Comparison of ENCODE assay signal across 13 cellular contexts in the genomic region with DNA sequence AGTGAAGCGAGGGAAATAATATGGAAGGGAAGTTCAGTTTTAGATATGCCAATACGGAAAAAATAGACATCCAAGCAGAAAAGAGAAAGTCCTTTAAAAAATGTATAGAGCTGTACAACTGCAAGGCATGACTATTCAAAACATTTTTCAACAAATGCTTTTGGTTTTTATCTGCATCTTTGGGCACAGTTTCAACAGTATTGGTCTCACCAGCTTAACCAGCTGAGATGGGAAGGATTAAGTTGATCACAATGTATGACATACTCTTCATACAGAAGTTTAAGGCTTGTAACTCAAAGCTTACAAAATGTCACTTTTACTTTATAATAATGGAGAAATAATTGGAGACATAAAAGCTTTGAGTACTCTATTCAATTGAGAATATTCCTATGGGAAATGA. TPM values are rescaled to one million over a fixed set of nuclear protein-coding genes. Genes with fewer than 3 reads are reported as not detected.
DNase-seq lines count a peak whose midpoint lies in the region; ATAC-seq and TF ChIP-seq lines count a peak whose summit lies in the region.
"Had no signal": no experiment of that assay in that cellular context is flagged by ENCODE, and none has a peak within 500 bp of the region (broad histone marks: within the 10 kb centered on the region; RNA-seq: fewer than 3 reads in every experiment).

No MANE protein-coding gene starts in this region.

- H3K4me2 ChIP-seq in OCI-LY7 (ENCODE audit: low read length) = no peak overlapping the region
- H3K4me2 ChIP-seq: BLaER1 had no signal

- intact Hi-C loops in gastrocnemius medialis (cut with DNase I; ENCODE audit: low total_unique reads) = loop anchor here (5.0 kb wide), 2 partner anchors 52 to 63 kb away; no protein-coding TSS in a partner anchor
- intact Hi-C loops in OCI-LY7 (cut with micrococcal nuclease; ENCODE audit: unreplicated experiment) = no loop called here

- H3K9me2 ChIP-seq in OCI-LY7 (ENCODE audit: insufficient read depth, low read length) = no peaks in the 10 kb centered on the region

- no peaks in the 10 kb centered on the region for H3K79me2 ChIP-seq in OCI-LY7 (ENCODE audit: insufficient read depth, low read depth, low read length)

- H3K27ac ChIP-seq in gastrocnemius medialis = peak overlapping the region in 3 of 4 donors; percentile 30 to 57 (median 36)
- no peak overlapping the region for H3K27ac ChIP-seq in OCI-LY7 (ENCODE audit: low read depth, low read length, poor library complexity, severe bottlenecking)
- H3K27ac ChIP-seq: BLaER1 had no signal

- no peak for TF ChIP-seq POLR2A in gastrocnemius medialis (IDR thresholded peaks at IDR 0.05)

- peaks cover 34% of the 10 kb centered on the region for H3K4me1 ChIP-seq in adipocyte (ENCODE audit: control insufficient read depth, insufficient read depth, low read length)
- H3K4me1 ChIP-seq in gastrocnemius medialis = peaks cover 21 to 26% of the 10 kb centered on the region in 2 donors
- no peaks in the 10 kb centered on the region for H3K4me1 ChIP-seq in OCI-LY7 (ENCODE audit: insufficient read depth, low read length, poor library complexity, severe bottlenecking)
- H3K4me1 ChIP-seq: BLaER1 had no signal

- peak; percentile 29 for DNase-seq in EH (ENCODE audit: low read depth)
- DNase-seq in adipocyte (ENCODE audit: low read depth) = peak; percentile 86
- DNase-seq in fibroblast of peridontal ligament (ENCODE audit: extremely low read depth) = peak; percentile 63
- DNase-seq in gastrocnemius medialis = no peak
- no peak for DNase-seq in OCI-LY7 (ENCODE audit: low spot score)
- DNase-seq in activated naive CD4-positive, alpha-beta T cell (lab: John Stamatoyannopoulos, UW) = no peak
- DNase-seq in activated CD4-positive, CD25-positive, alpha-beta regulatory T cell treated with anti-CD3 and anti-CD28 coated beads, Interleukin-2, amount 50 U/mL, for 72 hours = no peak
- DNase-seq: Caco-2; CD8-positive, alpha-beta memory T cell; DND-41; GF-D8 had no signal

- H3K4me3 ChIP-seq in adipocyte (ENCODE audit: low read length) (no peak overlapping the region), gastrocnemius medialis (no peak overlapping the region), OCI-LY7 (ENCODE audit: low read depth, low read length, poor library complexity, severe bottlenecking) (no peak overlapping the region)
- H3K4me3 ChIP-seq: BLaER1, HAP-1 had no signal

- CTCF ChIA-PET in OCI-LY7 (lab: Charles Lee; ENCODE audit: unreplicated experiment) = no interaction called here

- TF ChIP-seq CTCF in gastrocnemius medialis (IDR thresholded peaks at IDR 0.05 in 4 of 5, conservative IDR thresholded peaks at IDR 0.05 in 1 of 5) (no peak), OCI-LY7 (conservative IDR thresholded peaks at IDR 0.05; ENCODE audit: low read length) (no peak)

- BruUV-seq in OCI-LY7 (replicated peaks; lab: Mats Ljungman, UMichigan) = no TSS peak

- in situ Hi-C loops in gastrocnemius medialis (cut with MboI; ENCODE audit: low sequenced_read_pairs in 4 of 4) = no loop called here

- H3K27me3 ChIP-seq in adipocyte (replicated peaks; ENCODE audit: control insufficient read depth, insufficient read depth, low read length) (no peaks in the 10 kb centered on the region), gastrocnemius medialis (no peaks in the 10 kb centered on the region)
- H3K27me3 ChIP-seq: BLaER1 had no signal

- H3K36me3 ChIP-seq in adipocyte (ENCODE audit: control insufficient read depth, insufficient read depth, low read length, severe bottlenecking) = no peaks in the 10 kb centered on the region
- no peaks in the 10 kb centered on the region for H3K36me3 ChIP-seq in gastrocnemius medialis
- H3K36me3 ChIP-seq in OCI-LY7 (ENCODE audit: insufficient read depth, low read length) = no peaks in the 10 kb centered on the region
- H3K36me3 ChIP-seq: BLaER1, HAP-1 had no signal

- no peak overlapping the region for H2AFZ ChIP-seq in OCI-LY7 (ENCODE audit: low read length)

- no peak overlapping the region for H3K9ac ChIP-seq in adipocyte (ENCODE audit: low read length)
- H3K9ac ChIP-seq: BLaER1 had no signal

- ATAC-seq in gastrocnemius medialis = no peak

- H3K9me3 ChIP-seq in adipocyte (ENCODE audit: control insufficient read depth, low read length) (no peaks in the 10 kb centered on the region), gastrocnemius medialis (no peaks in the 10 kb centered on the region), OCI-LY7 (ENCODE audit: low read length) (no peaks in the 10 kb centered on the region)
- H3K9me3 ChIP-seq: HAP-1 had no signal

- no peaks in the 10 kb centered on the region for H4K20me1 ChIP-seq in OCI-LY7 (ENCODE audit: insufficient read depth, low read length)
- H4K20me1 ChIP-seq: BLaER1 had no signal

- POLR2A ChIA-PET in OCI-LY7 (lab: Charles Lee) = interaction anchor here (1.1 kb wide), 1 partner anchor 23 kb away, joined by 3 read pairs; no protein-coding TSS in a partner anchor

RNA-seq across cellular contexts. Expression of a gene that starts 16.3 kb away (rescaled TPM):
- total RNA-seq in gastrocnemius medialis (10 to 100 TPM; 24.1 to 66.3 (median 40.1) TPM), OCI-LY7 (2022) (18.1 and 24.8 TPM in 2 replicates)
- 16.1 and 17.5 TPM in 2 replicates for total RNA-seq in OCI-LY7 (2014; rRNA removed; shearing (Covaris generic))

Comparison
In these comparisons a context has a peak if more than half of its experiments do, and no peak if none do; other contexts are left out.
1. DNase-seq: peak in EH (single experiment), adipocyte (single experiment) and fibroblast of peridontal ligament (single experiment); none in gastrocnemius medialis (0 of 2), OCI-LY7 (single experiment), activated naive CD4-positive, alpha-beta T cell (0 of 4) and activated CD4-positive, CD25-positive, alpha-beta regulatory T cell treated with anti-CD3 and anti-CD28 coated beads, Interleukin-2, amount 50 U/mL, for 72 hours (single experiment).